ENCODE assay signal across 9 cellular contexts in the genomic region with DNA sequence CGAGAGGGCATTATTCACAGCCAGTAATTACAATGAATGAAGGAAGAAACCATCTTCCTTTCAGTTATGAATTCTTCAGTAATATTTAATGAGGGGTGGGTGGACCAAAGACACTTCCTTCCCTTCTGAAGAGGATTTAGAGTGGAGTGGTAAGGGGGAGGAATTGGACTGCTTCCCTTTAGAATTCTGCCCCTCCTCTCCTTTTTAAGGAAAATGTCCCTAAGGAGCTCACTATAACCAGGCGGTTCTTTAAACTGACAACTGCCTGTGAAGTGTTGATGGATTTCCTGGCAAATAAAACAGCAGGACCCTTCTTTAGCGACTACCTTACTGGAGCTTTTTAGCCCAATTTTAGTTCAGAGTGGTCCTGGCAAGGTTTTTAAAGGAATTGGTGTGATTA.
DNase-seq lines count a peak whose midpoint lies in the region; ATAC-seq and TF ChIP-seq lines count a peak whose summit lies in the region.
"Had no signal": no experiment of that assay in that cellular context is flagged by ENCODE, and none has a peak within 500 bp of the region (broad histone marks: within the 10 kb centered on the region; RNA-seq: fewer than 3 reads in every experiment).

No MANE protein-coding gene starts in this region.

- TF ChIP-seq CTCF in VCaP (conservative IDR thresholded peaks at IDR 0.05) = no peak
- TF ChIP-seq CTCF in thyroid gland (IDR thresholded peaks at IDR 0.05) = no peak

- no peak for DNase-seq in activated T-cell treated with anti-CD3 and anti-CD28 coated beads, Interleukin-2, amount 50 U/mL, for 72 hours
- DNase-seq in activated T-cell treated with anti-CD3 and anti-CD28 coated beads, Interleukin-2, amount 50 U/mL, for 48 hours = no peak
- DNase-seq in immature natural killer cell (no peak), thyroid gland (no peak), KBM-7 (no peak), DMS53 treated with DMSO at 0.1 percent for 48 hours (lab: John Stamatoyannopoulos, UW; ENCODE audit: unreplicated experiment) (no peak), NCI-H446 treated with DMSO at 0.1 percent for 48 hours (lab: John Stamatoyannopoulos, UW) (no peak)
- DNase-seq: Caco-2 had no signal

- no peaks in the 10 kb centered on the region for H3K9me3 ChIP-seq in thyroid gland
- H3K9me3 ChIP-seq: Caco-2 had no signal

- no peaks in the 10 kb centered on the region for H3K27me3 ChIP-seq in thyroid gland

- peak in 1 of 2 donors; percentile 2 for ATAC-seq in activated T-cell treated with anti-CD3 and anti-CD28 coated beads, Interleukin-2, amount 50 U/mL, for 72 hours (replicated peaks in 1 of 2)

- peak overlapping the region; percentile 74 for H3K27ac Mint-ChIP-seq in activated T-cell treated with anti-CD3 and anti-CD28 coated beads, Interleukin-2, amount 50 U/mL, for 72 hours
- peak overlapping the region; percentile 90 to 96 (median 92) for H3K27ac Mint-ChIP-seq in immature natural killer cell

- H3K36me3 Mint-ChIP-seq in activated T-cell treated with anti-CD3 and anti-CD28 coated beads, Interleukin-2, amount 50 U/mL, for 72 hours (ENCODE audit: insufficient read depth in 2 of 2) = peaks cover 0 to 3% of the 10 kb centered on the region in 2 donors
- H3K36me3 Mint-ChIP-seq in immature natural killer cell = no peaks in the 10 kb centered on the region

- H3K36me3 ChIP-seq in thyroid gland = no peaks in the 10 kb centered on the region

- in situ Hi-C loops in KBM-7 (cut with MboI; ENCODE audit: low pct_unique_long_range_greater_than_20kb, low sequenced_read_pairs) = loop anchor here (25.0 kb wide), 1 partner anchor 92 kb away; a partner anchor contains a TSS

- intact Hi-C loops in thyroid gland (cut with DNase I) = no loop called here

- no peak for TF ChIP-seq POLR2A in thyroid gland (IDR thresholded peaks at IDR 0.05)

- 70 to 73% methylated on average over 3 of the region's 3 CpGs for WGBS in thyroid gland, 2 donors

- no peaks in the 10 kb centered on the region for H3K9me3 Mint-ChIP-seq in activated T-cell treated with anti-CD3 and anti-CD28 coated beads, Interleukin-2, amount 50 U/mL, for 72 hours
- no peaks in the 10 kb centered on the region for H3K9me3 Mint-ChIP-seq in immature natural killer cell

- H3K27ac ChIP-seq in VCaP (peak overlapping the region; percentile 97), thyroid gland (peak overlapping the region; percentile 56 to 80 (median 76))

- H3K27me3 Mint-ChIP-seq in activated T-cell treated with anti-CD3 and anti-CD28 coated beads, Interleukin-2, amount 50 U/mL, for 72 hours (ENCODE audit: low read depth) = no peaks in the 10 kb centered on the region
- H3K27me3 Mint-ChIP-seq in immature natural killer cell (ENCODE audit: low read depth in 3 of 3) = peaks cover 0 to 3% (median 0%) of the 10 kb centered on the region in 3 donors

- H3K4me1 ChIP-seq in thyroid gland = peaks cover 56 to 63% of the 10 kb centered on the region in 2 donors

- H3K4me3 Mint-ChIP-seq in activated T-cell treated with anti-CD3 and anti-CD28 coated beads, Interleukin-2, amount 50 U/mL, for 72 hours = peak overlapping the region; percentile 83 to 86
- H3K4me3 Mint-ChIP-seq in immature natural killer cell = peak overlapping the region; percentile 86 to 91 (median 91)

- peaks cover 79% of the 10 kb centered on the region for H3K4me1 Mint-ChIP-seq in activated T-cell treated with anti-CD3 and anti-CD28 coated beads, Interleukin-2, amount 50 U/mL, for 72 hours (ENCODE audit: low read depth)
- peaks cover 44 to 70% of the 10 kb centered on the region in 2 donors for H3K4me1 Mint-ChIP-seq in immature natural killer cell

- H3K4me3 ChIP-seq in thyroid gland (replicated peaks in 1 of 3) = no peak overlapping the region
